15 cellular contexts compared by ENCODE assay signal in genomic region chr12:67413577-67413976, GRCh38.
DNase-seq lines count a peak whose midpoint lies in the region; ATAC-seq and TF ChIP-seq lines count a peak whose summit lies in the region.
"Had no signal": no experiment of that assay in that cellular context is flagged by ENCODE, and none has a peak within 500 bp of the region (broad histone marks: within the 10 kb centered on the region; RNA-seq: fewer than 3 reads in every experiment).

No MANE protein-coding gene starts in this region.

- TF ChIP-seq CTCF in CD4-positive, alpha-beta T cell (IDR thresholded peaks at IDR 0.05), result no peak

- DNase-seq in ELR (ENCODE audit: low read depth) (peak; percentile 27), NCI-H146 (lab: John Stamatoyannopoulos, UW) (peak; percentile 18), caudate nucleus (lab: John Stamatoyannopoulos, UW) (peak in 14 of 61 donors; percentile 4 to 55 (median 22)), neuronal stem cell (ENCODE audit: low spot score) (no peak), dermis blood vessel endothelial cell (no peak)
- no peak for DNase-seq in CD4-positive, alpha-beta T cell
- DNase-seq in stimulated activated naive B cell treated with anti-CD40 and anti-IgM and Interleukin-4, amounts not matched to agents 10 μg/mL and 1 μg/mL and 100 μg/mL, for 72 hours, result no peak
- DNase-seq: activated CD4-positive, alpha-beta T cell treated with anti-CD3 and anti-CD28 coated beads for 36 hours; activated gamma-delta T cell; Caco-2; left ventricle myocardium inferior; NCI-H510A had no signal

- POLR2A ChIA-PET in CD4-positive, alpha-beta T cell (lab: Charles Lee), result no interaction called here

- intact Hi-C loops in CD4-positive, alpha-beta T cell (cut with DNase I, micrococcal nuclease), result no loop called here

- peak overlapping the region; percentile 52 for H4K8ac ChIP-seq in neuronal stem cell (ENCODE audit: low read depth, low read length)

- no peaks in the 10 kb centered on the region for H3K27me3 Mint-ChIP-seq in CD4-positive, alpha-beta T cell
- peaks cover 0 to 7% of the 10 kb centered on the region in 2 donors for H3K27me3 Mint-ChIP-seq in stimulated activated naive B cell treated with anti-CD40 and anti-IgM and Interleukin-4, amounts not matched to agents 10 μg/mL and 1 μg/mL and 100 μg/mL, for 72 hours
- H3K27me3 Mint-ChIP-seq: activated CD4-positive, alpha-beta T cell treated with anti-CD3 and anti-CD28 coated beads for 36 hours had no signal

- no peaks in the 10 kb centered on the region for H3K36me3 ChIP-seq in neuronal stem cell (replicated peaks in 1 of 2; ENCODE audit: control insufficient read depth in 2 of 2, insufficient read depth in 2 of 2, low read length in 2 of 2)
- H3K36me3 ChIP-seq: gastroesophageal sphincter, left ventricle myocardium inferior, thoracic aorta had no signal

- no peak overlapping the region for H3K4me3 ChIP-seq in neuronal stem cell (ENCODE audit: low read length in 2 of 2)
- H3K4me3 ChIP-seq: gastroesophageal sphincter, left ventricle myocardium inferior, smooth muscle cell, thoracic aorta had no signal

- no peak for ATAC-seq in CD4-positive, alpha-beta T cell (ENCODE audit: poor library complexity)
- no peak for ATAC-seq in stimulated activated naive B cell treated with anti-CD40 and anti-IgM and Interleukin-4, amounts not matched to agents 10 μg/mL and 1 μg/mL and 100 μg/mL, for 72 hours (replicated peaks)
- ATAC-seq: activated CD4-positive, alpha-beta T cell treated with anti-CD3 and anti-CD28 coated beads for 36 hours; gastroesophageal sphincter had no signal

- no peak overlapping the region for H3K27ac Mint-ChIP-seq in CD4-positive, alpha-beta T cell
- H3K27ac Mint-ChIP-seq in stimulated activated naive B cell treated with anti-CD40 and anti-IgM and Interleukin-4, amounts not matched to agents 10 μg/mL and 1 μg/mL and 100 μg/mL, for 72 hours, result no peak overlapping the region
- H3K27ac Mint-ChIP-seq: activated CD4-positive, alpha-beta T cell treated with anti-CD3 and anti-CD28 coated beads for 36 hours had no signal

- H3K4me3 Mint-ChIP-seq in CD4-positive, alpha-beta T cell, result no peak overlapping the region
- H3K4me3 Mint-ChIP-seq in stimulated activated naive B cell treated with anti-CD40 and anti-IgM and Interleukin-4, amounts not matched to agents 10 μg/mL and 1 μg/mL and 100 μg/mL, for 72 hours, result no peak overlapping the region
- H3K4me3 Mint-ChIP-seq: activated CD4-positive, alpha-beta T cell treated with anti-CD3 and anti-CD28 coated beads for 36 hours had no signal

- no peaks in the 10 kb centered on the region for H3K4me1 Mint-ChIP-seq in CD4-positive, alpha-beta T cell (ENCODE audit: low read depth)
- no peaks in the 10 kb centered on the region for H3K4me1 Mint-ChIP-seq in stimulated activated naive B cell treated with anti-CD40 and anti-IgM and Interleukin-4, amounts not matched to agents 10 μg/mL and 1 μg/mL and 100 μg/mL, for 72 hours
- H3K4me1 Mint-ChIP-seq: activated CD4-positive, alpha-beta T cell treated with anti-CD3 and anti-CD28 coated beads for 36 hours had no signal

- no peak overlapping the region for H2BK120ac ChIP-seq in neuronal stem cell (ENCODE audit: low read depth, low read length)

- no peak overlapping the region for H3K4ac ChIP-seq in neuronal stem cell (ENCODE audit: low read length)

- no peaks in the 10 kb centered on the region for H3K36me3 Mint-ChIP-seq in CD4-positive, alpha-beta T cell (ENCODE audit: low read depth)
- H3K36me3 Mint-ChIP-seq in stimulated activated naive B cell treated with anti-CD40 and anti-IgM and Interleukin-4, amounts not matched to agents 10 μg/mL and 1 μg/mL and 100 μg/mL, for 72 hours, result no peaks in the 10 kb centered on the region

- CTCF ChIA-PET in CD4-positive, alpha-beta T cell (lab: Charles Lee), result no interaction called here

- H2BK12ac ChIP-seq in neuronal stem cell (ENCODE audit: low read length), result no peak overlapping the region

- no peak overlapping the region for H2AFZ ChIP-seq in neuronal stem cell (ENCODE audit: low read length)

- no peak overlapping the region for H2BK5ac ChIP-seq in neuronal stem cell (ENCODE audit: low read length)

- H3K27ac ChIP-seq in caudate nucleus (ENCODE audit: low read depth, low read length) (peak overlapping the region; percentile 37), neuronal stem cell (replicated peaks; ENCODE audit: low read length) (no peak overlapping the region)
- no peak overlapping the region for H3K27ac ChIP-seq in CD4-positive, alpha-beta T cell (ENCODE audit: low read depth, low read length)
- H3K27ac ChIP-seq: left ventricle myocardium inferior, thoracic aorta had no signal

- H3K27me3 ChIP-seq in neuronal stem cell (ENCODE audit: control insufficient read depth in 3 of 3, insufficient read depth in 3 of 3, low read depth in 1 of 3, low read length in 3 of 3), result no peaks in the 10 kb centered on the region
- no peaks in the 10 kb centered on the region for H3K27me3 ChIP-seq in CD4-positive, alpha-beta T cell (ENCODE audit: control insufficient read depth, insufficient read depth, low read length)
- H3K27me3 ChIP-seq: gastroesophageal sphincter had no signal

- peaks cover 8% of the 10 kb centered on the region for H3K9me3 Mint-ChIP-seq in CD4-positive, alpha-beta T cell
- peaks cover 4% of the 10 kb centered on the region in 2 donors for H3K9me3 Mint-ChIP-seq in stimulated activated naive B cell treated with anti-CD40 and anti-IgM and Interleukin-4, amounts not matched to agents 10 μg/mL and 1 μg/mL and 100 μg/mL, for 72 hours

- no peak overlapping the region for H3K9ac ChIP-seq in neuronal stem cell (ENCODE audit: low read depth, low read length, poor library complexity)

- H4K91ac ChIP-seq in neuronal stem cell (ENCODE audit: low read depth, low read length, poor library complexity), result no peak overlapping the region

- H3K4me2 ChIP-seq in neuronal stem cell (ENCODE audit: insufficient read depth, low read length, poor library complexity, severe bottlenecking), result no peak overlapping the region
- H3K4me2 ChIP-seq: smooth muscle cell had no signal

- H3K18ac ChIP-seq in neuronal stem cell (ENCODE audit: low read length), result peak overlapping the region; percentile 73

- no peak overlapping the region for H3K14ac ChIP-seq in neuronal stem cell (ENCODE audit: low read length)

- H3K79me1 ChIP-seq in neuronal stem cell (ENCODE audit: low read depth, low read length), result no peaks in the 10 kb centered on the region

- WGBS in neuronal stem cell (ENCODE audit: extremely low coverage in 2 of 2, insufficient read length in 2 of 2, insufficient replicate concordance in 1 of 2), 2 donors, result no CpG with 5 or more reads among the region's 4 CpGs

- no peak overlapping the region for H3K23ac ChIP-seq in neuronal stem cell (ENCODE audit: low read depth, low read length, poor library complexity)

- H3K4me1 ChIP-seq in neuronal stem cell (ENCODE audit: control insufficient read depth in 2 of 2, insufficient read depth in 1 of 2, low read depth in 1 of 2, low read length in 2 of 2), result peaks cover 0 to 9% of the 10 kb centered on the region in 2 donors
- H3K4me1 ChIP-seq: Caco-2 had no signal

- H2BK15ac ChIP-seq in neuronal stem cell (ENCODE audit: low read length), result no peak overlapping the region

- no peak overlapping the region for H2AK5ac ChIP-seq in neuronal stem cell (ENCODE audit: low read depth, low read length)

- H3K9me3 ChIP-seq in neuronal stem cell (replicated peaks in 1 of 2; ENCODE audit: control insufficient read depth in 2 of 2, insufficient read depth in 1 of 2, low read depth in 1 of 2, low read length in 2 of 2), result no peaks in the 10 kb centered on the region
- H3K9me3 ChIP-seq in CD4-positive, alpha-beta T cell (ENCODE audit: control insufficient read depth, low read length), result no peaks in the 10 kb centered on the region
- H3K9me3 ChIP-seq: Caco-2, gastroesophageal sphincter, thoracic aorta had no signal

Comparison
In these comparisons a context has a peak if more than half of its experiments do, and no peak if none do; other contexts are left out.
1. DNase-seq: peak in ELR (single experiment) and NCI-H146 (single experiment); none in neuronal stem cell (single experiment), CD4-positive, alpha-beta T cell (0 of 10), dermis blood vessel endothelial cell (single experiment) and stimulated activated naive B cell treated with anti-CD40 and anti-IgM and Interleukin-4, amounts not matched to agents 10 μg/mL and 1 μg/mL and 100 μg/mL, for 72 hours (single experiment).